In genomic region chr2:64918220-64918886, GRCh38 we compare ENCODE assay signal across 8 cellular contexts.
A peak's percentile ranks its signal among the peaks of the same experiment; 100 is the strongest.
DNase-seq lines count a peak whose midpoint lies in the region; ATAC-seq and TF ChIP-seq lines count a peak whose summit lies in the region.

No MANE protein-coding gene starts in this region.

- H3K27ac ChIP-seq in OCI-LY3 (ENCODE audit: low read length) (peak overlapping the region; percentile 93), epithelial cell of prostate (peak overlapping the region; percentile 22), ovary (no peak overlapping the region)

- H3K9me3 ChIP-seq in Caco-2 (no peaks in the 10 kb centered on the region), OCI-LY3 (ENCODE audit: insufficient read depth, low read length) (no peaks in the 10 kb centered on the region), ovary (no peaks in the 10 kb centered on the region)

- no peak for TF ChIP-seq CTCF in Caco-2 (IDR thresholded peaks at IDR 0.05; ENCODE audit: insufficient read depth in 1 of 2, low read depth in 1 of 2, low read length in 1 of 2, severe bottlenecking in 1 of 2, unreplicated experiment in 1 of 2)
- no peak for TF ChIP-seq CTCF in OCI-LY3 (IDR thresholded peaks at IDR 0.05; ENCODE audit: low read depth, low read length)
- TF ChIP-seq CTCF in ovary (IDR thresholded peaks at IDR 0.05): no peak
- TF ChIP-seq CTCF in GM13976 (IDR thresholded peaks at IDR 0.05; ENCODE audit: borderline replicate concordance, control extremely low read depth, extremely low read depth, insufficient read depth, missing control alignments): no peak

- H3K4me1 ChIP-seq in Caco-2 (peaks cover 4% of the 10 kb centered on the region; the same call in 1 of the 2 replicates), OCI-LY3 (ENCODE audit: low read length) (peaks cover 62% of the 10 kb centered on the region), ovary (ENCODE audit: insufficient read depth) (no peaks in the 10 kb centered on the region)

- H4K20me1 ChIP-seq in OCI-LY3 (ENCODE audit: insufficient read depth, low read length): no peaks in the 10 kb centered on the region

- BruUV-seq in Caco-2 (replicated peaks; lab: Mats Ljungman, UMichigan): no TSS peak

- WGBS in ovary, 3 donors: 68 to 77% (median 69%) methylated on average over 8 of the region's 8 CpGs

- H3K4me3 ChIP-seq in Caco-2 (ENCODE audit: low read depth, low read length): peak overlapping the region; percentile 28
- H3K4me3 ChIP-seq in OCI-LY3 (ENCODE audit: low read length): peak overlapping the region; percentile 76
- H3K4me3 ChIP-seq in ovary: peak overlapping the region; percentile 33

- no peaks in the 10 kb centered on the region for H3K79me2 ChIP-seq in OCI-LY3 (ENCODE audit: low read length)

- POLR2A ChIA-PET in Caco-2 (lab: Charles Lee): no interaction called here

- intact Hi-C loops in Caco-2 (cut with micrococcal nuclease; ENCODE audit: unreplicated experiment) (loop anchor here (5.0 kb wide), 1 partner anchor 654 kb away; no protein-coding TSS in a partner anchor), ovary (cut with DNase I) (loop anchor here in 3 of 4 donors (2.0 to 10.0 kb wide), 4 partner anchors 119 to 656 kb away; no protein-coding TSS in a partner anchor)

- H3K27me3 ChIP-seq in Caco-2 (replicated peaks; ENCODE audit: control insufficient read depth, insufficient read depth, low read length): no peaks in the 10 kb centered on the region
- H3K27me3 ChIP-seq in OCI-LY3 (ENCODE audit: low read depth, low read length): no peaks in the 10 kb centered on the region
- no peaks in the 10 kb centered on the region for H3K27me3 ChIP-seq in ovary

- H3K36me3 ChIP-seq in Caco-2 (ENCODE audit: control insufficient read depth, insufficient read depth, low read length): no peaks in the 10 kb centered on the region
- peaks cover 4% of the 10 kb centered on the region for H3K36me3 ChIP-seq in OCI-LY3 (replicated peaks; ENCODE audit: low read depth, low read length)
- H3K36me3 ChIP-seq in ovary: no peaks in the 10 kb centered on the region

- peak overlapping the region; percentile 70 for H3K9ac ChIP-seq in OCI-LY3 (ENCODE audit: low read length)

- H3K27ac Mint-ChIP-seq in Caco-2 (ENCODE audit: unreplicated experiment): no peak overlapping the region

- no peak for TF ChIP-seq EP300 in ovary (IDR thresholded peaks at IDR 0.05)

- H3K36me3 Mint-ChIP-seq in Caco-2 (ENCODE audit: insufficient read depth, unreplicated experiment): no peaks in the 10 kb centered on the region

- in situ Hi-C loops in GM13976 (cut with MboI; ENCODE audit: low sequenced_read_pairs, unreplicated experiment): loop anchor here (5.0 kb wide), 1 partner anchor 119 kb away; no protein-coding TSS in a partner anchor

- TF ChIP-seq POLR2A in ovary (IDR thresholded peaks at IDR 0.05): no peak

- H3K9me3 Mint-ChIP-seq in Caco-2 (ENCODE audit: unreplicated experiment): no peaks in the 10 kb centered on the region

- CTCF ChIA-PET in Caco-2 (lab: Charles Lee): interaction anchor here (0.6 to 2.2 kb wide), 23 partner anchors 10 to 394 kb away, joined by 3 to 25 read pairs (median 5); partner anchors contain the start of genes AFTPH, CEP68 and SLC1A4

- H3K4me1 Mint-ChIP-seq in Caco-2 (ENCODE audit: low read depth, unreplicated experiment): peaks cover 14% of the 10 kb centered on the region

- ATAC-seq in GM21529 (IDR thresholded peaks at IDR 0.05; ENCODE audit: unreplicated experiment) (no peak), HG03342 (IDR thresholded peaks at IDR 0.05; ENCODE audit: unreplicated experiment) (no peak)

- H3K27me3 Mint-ChIP-seq in Caco-2 (ENCODE audit: insufficient read depth, unreplicated experiment): no peaks in the 10 kb centered on the region

- H3K4me2 ChIP-seq in OCI-LY3 (ENCODE audit: low read length): peak overlapping the region; percentile 71

- no peak for DNase-seq in Caco-2
- no peak for DNase-seq in epithelial cell of prostate (ENCODE audit: low read depth, low spot score)
- DNase-seq in ovary: no peak
- no peak for DNase-seq in GM13976 (ENCODE audit: low spot score)
- no peak for DNase-seq in NCI-H2107 treated with DMSO at 0.1 percent for 48 hours (lab: John Stamatoyannopoulos, UW; ENCODE audit: unreplicated experiment)

- H2AFZ ChIP-seq in OCI-LY3 (ENCODE audit: low read depth, low read length): peak overlapping the region; percentile 39; the same call in 1 of the 2 replicates

- H3K4me3 Mint-ChIP-seq in Caco-2 (ENCODE audit: unreplicated experiment): peak overlapping the region; percentile 61

Comparison
In these comparisons a context has a peak if more than half of its experiments do, and no peak if none do; other contexts are left out.
1. H3K27ac ChIP-seq: peak in OCI-LY3 (single experiment) and epithelial cell of prostate (single experiment); none in ovary (0 of 2).
2. Peak in every context shown above with its lines, with median percentiles within 50 percentile points of each other: H3K4me3 ChIP-seq.